Comparison of ENCODE assay signal across 12 cellular contexts in genomic region chr13:58953638-58954037, GRCh38.
DNase-seq lines count a peak whose midpoint lies in the region; ATAC-seq and TF ChIP-seq lines count a peak whose summit lies in the region.
"Had no signal": no experiment of that assay in that cellular context is flagged by ENCODE, and none has a peak within 500 bp of the region (broad histone marks: within the 10 kb centered on the region; RNA-seq: fewer than 3 reads in every experiment).

No MANE protein-coding gene starts in this region.

- H3K9me3 ChIP-seq in OCI-LY3 (ENCODE audit: insufficient read depth, low read length), result peaks cover 19% of the 10 kb centered on the region
- H3K9me3 ChIP-seq in psoas muscle, result peaks cover 13% of the 10 kb centered on the region

- peaks cover 2 to 24% (median 17%) of the 10 kb centered on the region in 7 donors for H3K9me3 Mint-ChIP-seq in CD14-positive monocyte

- ATAC-seq in GM19467 (IDR thresholded peaks at IDR 0.05; ENCODE audit: unreplicated experiment) (peak; percentile 96), HG03097 (IDR thresholded peaks at IDR 0.05; ENCODE audit: low FRiP score, unreplicated experiment) (peak; percentile 92), esophagus mucosa (no peak), psoas muscle (no peak)

- H3K27me3 ChIP-seq in OCI-LY3 (ENCODE audit: low read depth, low read length) (no peaks in the 10 kb centered on the region), psoas muscle (ENCODE audit: insufficient read depth in 3 of 3, low read length in 2 of 3) (no peaks in the 10 kb centered on the region)

- no peaks in the 10 kb centered on the region for H3K79me2 ChIP-seq in OCI-LY3 (ENCODE audit: low read length)
- H3K79me2 ChIP-seq: parathyroid adenoma had no signal

- H3K4me3 Mint-ChIP-seq in CD14-positive monocyte, result no peak overlapping the region

- TF ChIP-seq CTCF in OCI-LY3 (IDR thresholded peaks at IDR 0.05; ENCODE audit: low read depth, low read length), result no peak
- no peak for TF ChIP-seq CTCF in CD14-positive monocyte (IDR thresholded peaks at IDR 0.05)
- no peak for TF ChIP-seq CTCF in psoas muscle (IDR thresholded peaks at IDR 0.05)

- 9 to 18% (median 12%) methylated on average over 1 of the region's 1 CpG for WGBS in psoas muscle, 3 donors

- H3K4me1 ChIP-seq in OCI-LY3 (ENCODE audit: low read length), result peaks cover 59% of the 10 kb centered on the region
- no peaks in the 10 kb centered on the region for H3K4me1 ChIP-seq in psoas muscle
- H3K4me1 ChIP-seq: parathyroid adenoma had no signal

- intact Hi-C loops in CD14-positive monocyte (cut with micrococcal nuclease) (no loop called here), psoas muscle (cut with DNase I) (no loop called here)

- H3K36me3 ChIP-seq in OCI-LY3 (replicated peaks; ENCODE audit: low read depth, low read length) (peaks cover 30% of the 10 kb centered on the region), psoas muscle (ENCODE audit: insufficient read depth in 1 of 2, low read depth in 1 of 2) (no peaks in the 10 kb centered on the region)

- H3K36me3 Mint-ChIP-seq in CD14-positive monocyte, result no peaks in the 10 kb centered on the region

- no peak overlapping the region for H3K27ac Mint-ChIP-seq in CD14-positive monocyte

- peak overlapping the region; percentile 31 for H3K4me3 ChIP-seq in OCI-LY3 (ENCODE audit: low read length)
- H3K4me3 ChIP-seq in psoas muscle, result no peak overlapping the region

- peak overlapping the region; percentile 60 for H3K4me2 ChIP-seq in OCI-LY3 (ENCODE audit: low read length)

- peaks cover 0 to 4% (median 0%) of the 10 kb centered on the region in 3 donors for H3K27me3 Mint-ChIP-seq in CD14-positive monocyte (ENCODE audit: low read depth in 3 of 3)

- DNase-seq in GF-D8 (lab: John Stamatoyannopoulos, UW), result peak; percentile 68
- no peak for DNase-seq in NCI-H1694 treated with DMSO at 0.1 percent for 48 hours (lab: John Stamatoyannopoulos, UW)
- DNase-seq in CD14-positive monocyte (ENCODE audit: low spot score), result no peak
- DNase-seq in psoas muscle, result no peak
- DNase-seq: amniotic stem cell, head of caudate nucleus had no signal

- H3K27ac ChIP-seq in OCI-LY3 (ENCODE audit: low read length) (peak overlapping the region; percentile 88), psoas muscle (no peak overlapping the region)
- H3K27ac ChIP-seq: C4-2B, parathyroid adenoma had no signal

- no peaks in the 10 kb centered on the region for H4K20me1 ChIP-seq in OCI-LY3 (ENCODE audit: insufficient read depth, low read length)

- H2AFZ ChIP-seq in OCI-LY3 (ENCODE audit: low read depth, low read length), result no peak overlapping the region
- H2AFZ ChIP-seq: parathyroid adenoma had no signal

- H3K4me1 Mint-ChIP-seq in CD14-positive monocyte, result peaks cover 2% of the 10 kb centered on the region

- peak overlapping the region; percentile 34 for H3K9ac ChIP-seq in OCI-LY3 (ENCODE audit: low read length)
- H3K9ac ChIP-seq: parathyroid adenoma had no signal

Comparison
In these comparisons a context has a peak if more than half of its experiments do, and no peak if none do; other contexts are left out.
1. ATAC-seq: peak in GM19467 (single experiment) and HG03097 (single experiment); none in esophagus mucosa (single experiment) and psoas muscle (0 of 4).